Comparison of ENCODE assay signal across 27 cellular contexts in genomic region chr5:887947-888640, GRCh38. TPM values are rescaled to one million over a fixed set of nuclear protein-coding genes. Genes with fewer than 3 reads are reported as not detected.
DNase-seq lines count a peak whose midpoint lies in the region; ATAC-seq and TF ChIP-seq lines count a peak whose summit lies in the region.
"Had no signal": no experiment of that assay in that cellular context is flagged by ENCODE, and none has a peak within 500 bp of the region (broad histone marks: within the 10 kb centered on the region; RNA-seq: fewer than 3 reads in every experiment).

No MANE protein-coding gene starts in this region.

- peaks cover 89% of the 10 kb centered on the region for H3K79me2 ChIP-seq in SK-N-SH (ENCODE audit: insufficient read depth)

- peaks cover 5% of the 10 kb centered on the region for H3F3A ChIP-seq in SK-N-SH (replicated peaks; ENCODE audit: insufficient read depth)

- POLR2A ChIA-PET in CD8-positive, alpha-beta memory T cell (lab: Charles Lee) = no interaction called here
- POLR2A ChIA-PET in SK-N-SH (lab: Yijun Ruan, JAX) = no interaction called here

- H4K20me1 ChIP-seq in SK-N-SH (ENCODE audit: insufficient read depth) = peaks cover 21% of the 10 kb centered on the region

- TF ChIP-seq RAD21 in SK-N-SH (IDR thresholded peaks at IDR 0.05; ENCODE audit: low read length) = no peak

- peaks cover 47% of the 10 kb centered on the region for H3K36me3 ChIP-seq in CD8-positive, alpha-beta memory T cell (ENCODE audit: insufficient read depth, low read length)
- peaks cover 8 to 84% (median 80%) of the 10 kb centered on the region in 6 donors for H3K36me3 ChIP-seq in spleen
- H3K36me3 ChIP-seq in SK-N-SH (replicated peaks in 1 of 2; ENCODE audit: control insufficient read depth in 1 of 2, insufficient read depth in 2 of 2, low read length in 1 of 2) = peaks cover 66 to 72% of the 10 kb centered on the region in 2 experiments

- peaks cover 0 to 88% (median 21%) of the 10 kb centered on the region in 3 donors for H3K36me3 Mint-ChIP-seq in CD8-positive, alpha-beta memory T cell
- H3K36me3 Mint-ChIP-seq in T-helper 17 cell (ENCODE audit: low read depth) = peaks cover 6% of the 10 kb centered on the region

- no peak overlapping the region for H3K9ac ChIP-seq in SK-N-SH

- H2AFZ ChIP-seq in SK-N-SH (ENCODE audit: low read depth) = no peak overlapping the region

- H3K27ac ChIP-seq in CD8-positive, alpha-beta memory T cell (ENCODE audit: low read depth, low read length) = no peak overlapping the region
- H3K27ac ChIP-seq in spleen (no peak overlapping the region), SK-N-SH (ENCODE audit: low read depth in 2 of 2, low read length in 1 of 2) (no peak overlapping the region)
- H3K27ac ChIP-seq: left ventricle myocardium inferior, SJSA1, upper lobe of right lung had no signal

- H3K27ac Mint-ChIP-seq in CD8-positive, alpha-beta memory T cell = peak overlapping the region in 7 of 8 donors; percentile 17 to 98 (median 63)
- peak overlapping the region; percentile 83 for H3K27ac Mint-ChIP-seq in T-helper 17 cell
- H3K27ac Mint-ChIP-seq: activated naive CD8-positive, alpha-beta T cell; IgD-negative memory B cell; mesothelial cell of epicardium had no signal

- no peak overlapping the region for H3K4me2 ChIP-seq in SK-N-SH

- peaks cover 21% of the 10 kb centered on the region for H3K4me1 ChIP-seq in CD8-positive, alpha-beta memory T cell (ENCODE audit: insufficient read depth, low read length)
- peaks cover 13 to 28% (median 21%) of the 10 kb centered on the region in 6 donors for H3K4me1 ChIP-seq in spleen
- peaks cover 5 to 15% of the 10 kb centered on the region in 2 experiments; a peak in 2 of 4 replicates for H3K4me1 ChIP-seq in SK-N-SH (ENCODE audit: control insufficient read depth in 1 of 2, insufficient read depth in 2 of 2, low read depth in 1 of 2, low read length in 1 of 2)

- H3K9me3 Mint-ChIP-seq in CD8-positive, alpha-beta memory T cell = no peaks in the 10 kb centered on the region
- H3K9me3 Mint-ChIP-seq: IgD-negative memory B cell, mesothelial cell of epicardium had no signal

- no peaks in the 10 kb centered on the region for H3K9me2 ChIP-seq in SK-N-SH

- no peaks in the 10 kb centered on the region for H3K9me3 ChIP-seq in CD8-positive, alpha-beta memory T cell (ENCODE audit: low read length)
- H3K9me3 ChIP-seq in T-helper 17 cell (ENCODE audit: control insufficient read depth, low read length, poor library complexity, severe bottlenecking) (no peaks in the 10 kb centered on the region), spleen (no peaks in the 10 kb centered on the region), SK-N-SH (no peaks in the 10 kb centered on the region)
- H3K9me3 ChIP-seq: left ventricle myocardium inferior, SJSA1, upper lobe of right lung had no signal

- H3K4me3 ChIP-seq in CD8-positive, alpha-beta memory T cell (ENCODE audit: low read length) = no peak overlapping the region
- no peak overlapping the region for H3K4me3 ChIP-seq in spleen
- no peak overlapping the region for H3K4me3 ChIP-seq in SK-N-SH (ENCODE audit: low read depth in 2 of 2, low read length in 1 of 2)
- H3K4me3 ChIP-seq: left ventricle myocardium inferior, SJSA1, upper lobe of right lung had no signal

- CTCF ChIA-PET in CD8-positive, alpha-beta memory T cell (lab: Charles Lee) = no interaction called here
- CTCF ChIA-PET in SK-N-SH (lab: Yijun Ruan, JAX) = interaction anchor here (1.1 to 1.6 kb wide), 2 partner anchors 14 to 219 kb away, joined by 3 to 5 read pairs; no protein-coding TSS in a partner anchor

- 89 to 95% (median 95%) methylated on average over 14 of the region's 14 CpGs for WGBS in spleen, 5 donors
- WGBS in SK-N-SH (ENCODE audit: low lambda C conversion rate) = 92% methylated on average over 12 of the region's 14 CpGs

- H3K27me3 ChIP-seq in CD8-positive, alpha-beta memory T cell (ENCODE audit: insufficient read depth, low read length, poor library complexity, severe bottlenecking) = no peaks in the 10 kb centered on the region
- no peaks in the 10 kb centered on the region for H3K27me3 ChIP-seq in spleen (replicated peaks in 1 of 7)
- no peaks in the 10 kb centered on the region for H3K27me3 ChIP-seq in SK-N-SH (ENCODE audit: insufficient read depth)
- H3K27me3 ChIP-seq: SJSA1, upper lobe of right lung had no signal

- H3K27me3 Mint-ChIP-seq in CD8-positive, alpha-beta memory T cell = no peaks in the 10 kb centered on the region
- no peaks in the 10 kb centered on the region for H3K27me3 Mint-ChIP-seq in T-helper 17 cell
- H3K27me3 Mint-ChIP-seq: activated naive CD8-positive, alpha-beta T cell; central memory CD8-positive, alpha-beta T cell; IgD-negative memory B cell; naive thymus-derived CD4-positive, alpha-beta T cell had no signal

- intact Hi-C loops in spleen (cut with DNase I; ENCODE audit: low total_unique reads) = no loop called here

- TF ChIP-seq EP300 in SK-N-SH (IDR thresholded peaks at IDR 0.05; ENCODE audit: borderline replicate concordance in 1 of 2, low read depth in 1 of 2, low read length in 1 of 2) = no peak

- peak overlapping the region in 3 of 7 donors; percentile 29 to 89 (median 42) for H3K4me3 Mint-ChIP-seq in CD8-positive, alpha-beta memory T cell
- peak overlapping the region; percentile 33 for H3K4me3 Mint-ChIP-seq in T-helper 17 cell
- H3K4me3 Mint-ChIP-seq: activated naive CD8-positive, alpha-beta T cell; CD14-positive monocyte; central memory CD8-positive, alpha-beta T cell; mesothelial cell of epicardium; naive thymus-derived CD4-positive, alpha-beta T cell had no signal

- no peak for DNase-seq in CD8-positive, alpha-beta memory T cell
- DNase-seq in T-helper 17 cell = no peak
- peak; percentile 43 for DNase-seq in fibroblast of the conjunctiva (ENCODE audit: low read depth)
- peak; percentile 69 for DNase-seq in spleen
- no peak for DNase-seq in GM10266 (ENCODE audit: extremely low spot score)
- DNase-seq in omental fat pad (ENCODE audit: low spot score) = no peak
- no peak for DNase-seq in SK-N-SH
- DNase-seq: activated CD4-positive, alpha-beta T cell treated with anti-CD3 and anti-CD28 coated beads, Interleukin-2, amount 50 U/mL, for 4 hours; activated CD8-positive, alpha-beta memory T cell treated with anti-CD3 and anti-CD28 coated beads, Interleukin-2, amount 50 U/mL, for 48 hours; glutamatergic neuron; GOT3; left ventricle myocardium inferior; naive thymus-derived CD4-positive, alpha-beta T cell; NCI-H1105 treated with DMSO at 0.1 percent for 48 hours; NCI-H2081; NCI-H446; NCI-H774; occipital lobe; retina; stimulated activated CD4-positive, alpha-beta T cell treated with anti-CD3 and anti-CD28 coated beads, Interleukin-4, amount 100 ng/mL, for 1 hour; upper lobe of right lung had no signal

- no peak for ATAC-seq in T-helper 17 cell
- ATAC-seq in omental fat pad (ENCODE audit: low FRiP score) = no peak
- ATAC-seq: naive thymus-derived CD4-positive, alpha-beta T cell; upper lobe of right lung had no signal

- TF ChIP-seq CTCF in spleen (IDR thresholded peaks at IDR 0.05 in 8 of 11, conservative IDR thresholded peaks at IDR 0.05 in 3 of 11) (no peak), GM10266 (IDR thresholded peaks at IDR 0.05; ENCODE audit: control insufficient read depth, insufficient read depth, low read depth, missing control alignments) (no peak), omental fat pad (IDR thresholded peaks at IDR 0.05) (no peak), SK-N-SH (IDR thresholded peaks at IDR 0.05) (no peak)

- H3K4me1 Mint-ChIP-seq in CD8-positive, alpha-beta memory T cell = peaks cover 23 to 45% (median 42%) of the 10 kb centered on the region in 3 donors
- H3K4me1 Mint-ChIP-seq in T-helper 17 cell = peaks cover 12% of the 10 kb centered on the region

- TF ChIP-seq POLR2A in spleen (IDR thresholded peaks at IDR 0.05) = no peak

RNA-seq across cellular contexts. Expression of gene BRD9, which starts 4.5 kb away (rescaled TPM):
- total RNA-seq in CD8-positive, alpha-beta memory T cell = 10 to 100 TPM; 52.6 to 53.8 TPM
- 18.9 TPM for polyA plus RNA-seq in CD8-positive, alpha-beta memory T cell
- 100 to 1,000 TPM; 179 to 200 TPM for total RNA-seq in T-helper 17 cell
- 10 to 100 TPM; 32.2 to 82.9 (median 39.7) TPM for total RNA-seq in spleen
- polyA plus RNA-seq in spleen = 10 to 100 TPM; 26.5 to 54.5 (median 38.6) TPM
- 10 to 100 TPM; 24.0 to 53.2 (median 36.7) TPM for total RNA-seq in omental fat pad
- 17.5 and 19.5 TPM in 2 replicates for polyA plus RNA-seq in SK-N-SH (2012; rRNA removed)
- 14.2 and 14.8 TPM in 2 replicates for polyA plus RNA-seq in SK-N-SH (2012; cell fraction: cytosol; rRNA removed)
- 67.3 and 75.1 TPM in 2 replicates for polyA plus RNA-seq in SK-N-SH (2012; cell fraction: nucleus; rRNA removed)

RNA-seq across cellular contexts. Expression of gene TRIP13, which starts 4.6 kb away (rescaled TPM):
- 10 to 100 TPM; 37.5 to 40.7 TPM for total RNA-seq in CD8-positive, alpha-beta memory T cell
- 0.12 TPM for polyA plus RNA-seq in CD8-positive, alpha-beta memory T cell
- total RNA-seq in T-helper 17 cell (1 to 10 TPM; 1.0 to 2.6 TPM), spleen (1 to 10 TPM; 1.0 to 5.4 (median 2.1) TPM), omental fat pad (1 to 10 TPM in 1 of 4 donors, under 1 TPM in 3; 0.79 to 3.0 (median 0.93) TPM)
- polyA plus RNA-seq in spleen (1 to 10 TPM; 1.2 to 3.4 (median 2.6) TPM), SK-N-SH (2012; rRNA removed) (21.2 and 24.1 TPM in 2 replicates)
- polyA plus RNA-seq in SK-N-SH (2012; cell fraction: cytosol; rRNA removed) = 22.3 and 22.7 TPM in 2 replicates
- polyA plus RNA-seq in SK-N-SH (2012; cell fraction: nucleus; rRNA removed) = 20.1 and 28.8 TPM in 2 replicates

RNA-seq across cellular contexts. Expression of gene ZDHHC11, which starts 37.3 kb away (rescaled TPM):
- 1 to 10 TPM; 4.5 to 7.2 TPM for total RNA-seq in CD8-positive, alpha-beta memory T cell
- not detected for polyA plus RNA-seq in CD8-positive, alpha-beta memory T cell
- total RNA-seq in T-helper 17 cell (10 to 100 TPM; 27.7 to 37.1 TPM), spleen (10 to 100 TPM in 4 of 7 donors, 1 to 10 TPM in 3; 1.3 to 75.0 (median 10.5) TPM), omental fat pad (1 to 10 TPM; 2.4 to 5.8 (median 4.8) TPM)
- polyA plus RNA-seq in spleen (1 to 10 TPM; 1.9 to 2.8 (median 2.1) TPM), SK-N-SH (2012; rRNA removed) (0.65 and 0.76 TPM in 2 replicates)
- polyA plus RNA-seq in SK-N-SH (2012; cell fraction: cytosol; rRNA removed) = 0.13 and 0.39 TPM in 2 replicates
- 7.1 and 7.4 TPM in 2 replicates for polyA plus RNA-seq in SK-N-SH (2012; cell fraction: nucleus; rRNA removed)
- polyA plus RNA-seq: CD14-positive monocyte, IgD-negative memory B cell had no signal

Comparison
In these comparisons a context has a peak if more than half of its experiments do, and no peak if none do; other contexts are left out.
1. DNase-seq: peak in fibroblast of the conjunctiva (single experiment) and spleen (single experiment); none in CD8-positive, alpha-beta memory T cell (0 of 5), T-helper 17 cell (0 of 3), GM10266 (single experiment), omental fat pad (single experiment) and SK-N-SH (single experiment).
2. RNA of gene TRIP13, which starts 4.6 kb away (total RNA-seq): 37.5 to 40.7 TPM in CD8-positive, alpha-beta memory T cell; 1.0 to 2.6 TPM in T-helper 17 cell, 1.0 to 5.4 TPM in spleen and 0.79 to 3.0 TPM in omental fat pad; every median in the first group is over 4 times any median in the second.